25 cellular contexts compared by ENCODE assay signal in genomic region chr3:28018925-28019718, GRCh38.
"Had no signal": no experiment of that assay in that cellular context is flagged by ENCODE, and none has a peak within 500 bp of the region (broad histone marks: within the 10 kb centered on the region; RNA-seq: fewer than 3 reads in every experiment).

No MANE protein-coding gene starts in this region.

- H3K27ac Mint-ChIP-seq: activated CD4-positive, alpha-beta memory T cell treated with anti-CD3 and anti-CD28 coated beads, Interleukin-2, amount 10 ng/mL, durations not matched to agents 7 days and 5 days; activated CD4-positive, alpha-beta T cell treated with anti-CD3 and anti-CD28 coated beads, Interleukin-2, amount 10 ng/mL, durations not matched to agents 24 days and 14 days; activated naive CD8-positive, alpha-beta T cell; activated T-helper 1 cell treated with anti-CD3 and anti-CD28 coated beads, Interleukin-12 subunit alpha, Interleukin-12 subunit beta, Interleukin-2, Interleukin-4 antibody, amounts not matched to agents 30 ng/mL and 10 ng/mL and 1 ng/mL, durations not matched to agents 14 hours and 24 hours and 36 hours; naive thymus-derived CD4-positive, alpha-beta T cell; T-helper 1 cell treated with Interleukin-12 subunit alpha and Interleukin-12 subunit beta and Interleukin-4 antibody, amounts not matched to agents 30 μg/mL and 1 μg/mL, for 36 hours had no signal

- H3K27me3 Mint-ChIP-seq: activated CD4-positive, alpha-beta memory T cell treated with anti-CD3 and anti-CD28 coated beads, Interleukin-2, amount 10 ng/mL, durations not matched to agents 7 days and 5 days; activated CD4-positive, alpha-beta T cell treated with anti-CD3 and anti-CD28 coated beads, Interleukin-2, amount 10 ng/mL, durations not matched to agents 24 days and 14 days; activated naive CD8-positive, alpha-beta T cell had no signal

- H3K36me3 ChIP-seq: adrenal gland, ascending aorta, brain microvascular endothelial cell, colonic mucosa, esophagus muscularis mucosa, gastrocnemius medialis, left ventricle myocardium inferior, right atrium auricular region, spleen, upper lobe of right lung had no signal

- ATAC-seq: gastrocnemius medialis; naive thymus-derived CD4-positive, alpha-beta T cell; psoas muscle; stimulated activated naive CD8-positive, alpha-beta T cell treated with anti-CD3 and anti-CD28 coated beads, Interleukin-15, Interleukin-2, amounts not matched to agents 100 U/mL and 50 U/mL, for 24 hours; upper lobe of right lung had no signal

- H3K4me1 ChIP-seq: adrenal gland, ascending aorta, colonic mucosa, esophagus muscularis mucosa, gastrocnemius medialis, left ventricle myocardium inferior, psoas muscle, right atrium auricular region, spleen, upper lobe of right lung had no signal

- H3K4me3 ChIP-seq: adrenal gland, ascending aorta, colonic mucosa, dorsolateral prefrontal cortex, esophagus muscularis mucosa, gastrocnemius medialis, left ventricle myocardium inferior, psoas muscle, right atrium auricular region, spleen, upper lobe of right lung had no signal

- H3K4me1 Mint-ChIP-seq: activated CD4-positive, alpha-beta memory T cell treated with anti-CD3 and anti-CD28 coated beads, Interleukin-2, amount 10 ng/mL, durations not matched to agents 7 days and 5 days; neural crest cell had no signal

- H3K27me3 ChIP-seq: adrenal gland, ascending aorta, brain microvascular endothelial cell, colonic mucosa, dorsolateral prefrontal cortex, esophagus muscularis mucosa, gastrocnemius medialis, right atrium auricular region, spleen, upper lobe of right lung had no signal

- DNase-seq: activated CD4-positive, alpha-beta memory T cell treated with anti-CD3 and anti-CD28 coated beads, Interleukin-2, amount 10 ng/mL, durations not matched to agents 7 days and 5 days; activated CD4-positive, alpha-beta T cell treated with anti-CD3 and anti-CD28 coated beads, Interleukin-2, amount 10 ng/mL, durations not matched to agents 24 days and 14 days; activated CD4-positive, CD25-positive, alpha-beta regulatory T cell; adrenal gland; brain microvascular endothelial cell; colonic mucosa; gastrocnemius medialis; head of caudate nucleus; hypothalamus; left ventricle myocardium inferior; naive thymus-derived CD4-positive, alpha-beta T cell; psoas muscle; spleen; stimulated activated CD4-positive, alpha-beta T cell treated with anti-CD3 and anti-CD28 coated beads, Interleukin-4, amount 100 ng/mL, for 24 hours; stimulated activated naive CD8-positive, alpha-beta T cell treated with anti-CD3 and anti-CD28 coated beads, Interleukin-15, Interleukin-2, amounts not matched to agents 100 U/mL and 50 U/mL, for 24 hours; T1000; upper lobe of right lung had no signal

- H3K4me3 Mint-ChIP-seq: activated CD4-positive, alpha-beta memory T cell treated with anti-CD3 and anti-CD28 coated beads, Interleukin-2, amount 10 ng/mL, durations not matched to agents 7 days and 5 days; activated CD4-positive, alpha-beta T cell treated with anti-CD3 and anti-CD28 coated beads, Interleukin-2, amount 10 ng/mL, durations not matched to agents 24 days and 14 days; activated naive CD8-positive, alpha-beta T cell; activated T-helper 1 cell treated with anti-CD3 and anti-CD28 coated beads, Interleukin-12 subunit alpha, Interleukin-12 subunit beta, Interleukin-2, Interleukin-4 antibody, amounts not matched to agents 30 ng/mL and 10 ng/mL and 1 ng/mL, durations not matched to agents 14 hours and 24 hours and 36 hours; naive thymus-derived CD4-positive, alpha-beta T cell; neural crest cell; T-helper 1 cell treated with Interleukin-12 subunit alpha and Interleukin-12 subunit beta and Interleukin-4 antibody, amounts not matched to agents 30 μg/mL and 1 μg/mL, for 36 hours had no signal

- H3K27ac ChIP-seq: adrenal gland, ascending aorta, brain microvascular endothelial cell, colonic mucosa, dorsolateral prefrontal cortex, esophagus muscularis mucosa, gastrocnemius medialis, left ventricle myocardium inferior, psoas muscle, right atrium auricular region, spleen, upper lobe of right lung had no signal

- H3K9me3 ChIP-seq: adrenal gland, colonic mucosa, gastrocnemius medialis, psoas muscle had no signal
